Comparison of ENCODE assay signal across 1 cellular context in genomic region chr17:80879723-80880649, GRCh38.
TF ChIP-seq lines count a peak whose summit lies in the region.

No MANE protein-coding gene starts in this region.

TF ChIP-seq in IMR-90, 13 proteins besides CTCF, POLR2A, EP300 and RAD21 (continued from another document):
- TF ChIP-seq MXI1 (IDR thresholded peaks at IDR 0.05; ENCODE audit: borderline replicate concordance, low read depth, low read length): no peak
- TF ChIP-seq CEBPB (IDR thresholded peaks at IDR 0.05; ENCODE audit: low read depth, low read length): no peak
- no peak for TF ChIP-seq ELK1 (IDR thresholded peaks at IDR 0.05; ENCODE audit: borderline replicate concordance, low read depth, low read length)
- no peak for TF ChIP-seq MAZ (IDR thresholded peaks at IDR 0.05; ENCODE audit: borderline replicate concordance, low read depth, low read length)
- no peak for TF ChIP-seq USF2 (IDR thresholded peaks at IDR 0.05; ENCODE audit: low read depth, low read length)
TF ChIP-seq in IMR-90: peak in this region for 0.
